ENCODE assay signal across 18 cellular contexts in genomic region chr2:130744287-130745117, GRCh38. TPM values are rescaled to one million over a fixed set of nuclear protein-coding genes. Genes with fewer than 3 reads are reported as not detected.
DNase-seq lines count a peak whose midpoint lies in the region; ATAC-seq and TF ChIP-seq lines count a peak whose summit lies in the region.
"Had no signal": no experiment of that assay in that cellular context is flagged by ENCODE, and none has a peak within 500 bp of the region (broad histone marks: within the 10 kb centered on the region; RNA-seq: fewer than 3 reads in every experiment).

No MANE protein-coding gene starts in this region.

- ATAC-seq in right lobe of liver: peak; percentile 16 to 66 (median 22)
- ATAC-seq: T-cell had no signal

- TF ChIP-seq CTCF in right lobe of liver (IDR thresholded peaks at IDR 0.05) (no peak), mesothelial cell of epicardium (IDR thresholded peaks at IDR 0.05; ENCODE audit: unreplicated experiment) (no peak)

- H3K4me3 ChIP-seq in right lobe of liver: no peak overlapping the region

- DNase-seq in DMS53 treated with DMSO at 0.1 percent for 48 hours (lab: John Stamatoyannopoulos, UW; ENCODE audit: unreplicated experiment) (peak; percentile 28), NCI-H1694 treated with DMSO at 0.1 percent for 48 hours (lab: John Stamatoyannopoulos, UW) (peak; percentile 23), ecto neural progenitor cell (ENCODE audit: low spot score) (peak; percentile 58), right lobe of liver (no peak), NOMO-1 (lab: John Stamatoyannopoulos, UW; ENCODE audit: unreplicated experiment in 2 of 2) (no peak), epidermal melanocyte (ENCODE audit: insufficient read length, low spot score) (no peak), mesothelial cell of epicardium (ENCODE audit: low spot score in 2 of 2, unreplicated experiment in 2 of 2) (no peak)
- DNase-seq in NK-92 treated with Interleukin-12 subunit alpha and Interleukin-12 subunit beta, amount 100 ng/mL, for 24 hours (lab: John Stamatoyannopoulos, UW): no peak
- DNase-seq: activated CD4-positive, alpha-beta T cell treated with anti-CD3 and anti-CD28 coated beads for 48 hours; HFFc6; kidney glomerular epithelial cell; T-cell had no signal

- 12% methylated on average over 8 of the region's 20 CpGs for WGBS in right lobe of liver (ENCODE audit: insufficient coverage, low coverage, low lambda C conversion rate, missing lambda C conversion rate)

- intact Hi-C loops in right lobe of liver (cut with DNase I): no loop called here

- H3K27ac Mint-ChIP-seq in mesothelial cell of epicardium: no peak overlapping the region
- H3K27ac Mint-ChIP-seq: activated T-helper 1 cell treated with anti-CD3 and anti-CD28 coated beads, Interleukin-12 subunit alpha, Interleukin-12 subunit beta, Interleukin-2, Interleukin-4 antibody, amounts not matched to agents 30 ng/mL and 10 ng/mL and 1 ng/mL, durations not matched to agents 14 hours and 24 hours and 36 hours; B cell; HFFc6; natural killer cell treated with Interleukin-12 subunit alpha and Interleukin-12 subunit beta and Interleukin-15 and Interleukin-18, amount 100 ng/mL, for 72 hours; T-cell had no signal

- no peaks in the 10 kb centered on the region for H3K36me3 ChIP-seq in right lobe of liver

- peaks cover 56% of the 10 kb centered on the region for H3K27me3 Mint-ChIP-seq in mesothelial cell of epicardium (ENCODE audit: low read depth)

- H3K9me3 Mint-ChIP-seq in mesothelial cell of epicardium: no peaks in the 10 kb centered on the region
- H3K9me3 Mint-ChIP-seq: activated T-helper 1 cell treated with anti-CD3 and anti-CD28 coated beads, Interleukin-12 subunit alpha, Interleukin-12 subunit beta, Interleukin-2, Interleukin-4 antibody, amounts not matched to agents 30 ng/mL and 10 ng/mL and 1 ng/mL, durations not matched to agents 14 hours and 24 hours and 36 hours; natural killer cell treated with Interleukin-12 subunit alpha and Interleukin-12 subunit beta and Interleukin-15 and Interleukin-18, amount 100 ng/mL, for 72 hours; T-cell had no signal

- no peaks in the 10 kb centered on the region for H3K27me3 ChIP-seq in right lobe of liver

- no peaks in the 10 kb centered on the region for H3K4me1 Mint-ChIP-seq in mesothelial cell of epicardium
- H3K4me1 Mint-ChIP-seq: B cell, T-cell had no signal

- no peaks in the 10 kb centered on the region for H3K4me1 ChIP-seq in right lobe of liver

- no peak overlapping the region for H3K27ac ChIP-seq in right lobe of liver

- H3K4me3 Mint-ChIP-seq in mesothelial cell of epicardium: no peak overlapping the region
- H3K4me3 Mint-ChIP-seq: activated T-helper 1 cell treated with anti-CD3 and anti-CD28 coated beads, Interleukin-12 subunit alpha, Interleukin-12 subunit beta, Interleukin-2, Interleukin-4 antibody, amounts not matched to agents 30 ng/mL and 10 ng/mL and 1 ng/mL, durations not matched to agents 14 hours and 24 hours and 36 hours; B cell; HFFc6; natural killer cell treated with Interleukin-12 subunit alpha and Interleukin-12 subunit beta and Interleukin-15 and Interleukin-18, amount 100 ng/mL, for 72 hours; T-cell had no signal

- no peaks in the 10 kb centered on the region for H3K9me3 ChIP-seq in right lobe of liver

- TF ChIP-seq POLR2A in right lobe of liver (IDR thresholded peaks at IDR 0.05): no peak

- H3K36me3 Mint-ChIP-seq in mesothelial cell of epicardium: no peaks in the 10 kb centered on the region
- H3K36me3 Mint-ChIP-seq: natural killer cell treated with Interleukin-12 subunit alpha and Interleukin-12 subunit beta and Interleukin-15 and Interleukin-18, amount 100 ng/mL, for 72 hours; T-cell had no signal

RNA-seq across cellular contexts. Expression of gene AMER3, which starts 10.8 kb away (rescaled TPM):
- total RNA-seq in right lobe of liver: not detected
- not detected in 3 replicates for total RNA-seq in mesothelial cell of epicardium
- total RNA-seq: activated T-helper 1 cell treated with anti-CD3 and anti-CD28 coated beads, Interleukin-12 subunit alpha, Interleukin-12 subunit beta, Interleukin-2, Interleukin-4 antibody, amounts not matched to agents 30 ng/mL and 10 ng/mL and 1 ng/mL, durations not matched to agents 14 hours and 24 hours and 36 hours; B cell; HFFc6; natural killer cell treated with Interleukin-12 subunit alpha and Interleukin-12 subunit beta and Interleukin-15 and Interleukin-18, amount 100 ng/mL, for 72 hours; OCI-LY7; skeletal muscle tissue; T-cell had no signal

RNA-seq across cellular contexts. Expression of gene GPR148, which starts 15.6 kb away (rescaled TPM):
- total RNA-seq in right lobe of liver (not detected), mesothelial cell of epicardium (not detected in 3 replicates)
- total RNA-seq: activated T-helper 1 cell treated with anti-CD3 and anti-CD28 coated beads, Interleukin-12 subunit alpha, Interleukin-12 subunit beta, Interleukin-2, Interleukin-4 antibody, amounts not matched to agents 30 ng/mL and 10 ng/mL and 1 ng/mL, durations not matched to agents 14 hours and 24 hours and 36 hours; B cell; frontal cortex; HFFc6; natural killer cell treated with Interleukin-12 subunit alpha and Interleukin-12 subunit beta and Interleukin-15 and Interleukin-18, amount 100 ng/mL, for 72 hours; OCI-LY7; skeletal muscle tissue; T-cell had no signal

Comparison
In these comparisons a context has a peak if more than half of its experiments do, and no peak if none do; other contexts are left out.
1. DNase-seq: peak in DMS53 treated with DMSO at 0.1 percent for 48 hours (single experiment), NCI-H1694 treated with DMSO at 0.1 percent for 48 hours (single experiment) and ecto neural progenitor cell (single experiment); none in right lobe of liver (0 of 3), NOMO-1 (0 of 2), epidermal melanocyte (single experiment), NK-92 treated with Interleukin-12 subunit alpha and Interleukin-12 subunit beta, amount 100 ng/mL, for 24 hours (single experiment) and mesothelial cell of epicardium (0 of 2).